ENCODE assay signal across 27 cellular contexts in genomic region chr17:12850996-12851395, GRCh38.
"Had no signal": no experiment of that assay in that cellular context is flagged by ENCODE, and none has a peak within 500 bp of the region (broad histone marks: within the 10 kb centered on the region; RNA-seq: fewer than 3 reads in every experiment).

No MANE protein-coding gene starts in this region.

- H3K4me1 ChIP-seq: pancreas, psoas muscle, right lobe of liver, sigmoid colon, thyroid gland, tibial nerve, upper lobe of left lung had no signal

- H3K4me1 Mint-ChIP-seq: naive thymus-derived CD8-positive, alpha-beta T cell; nephron progenitor cell; neural crest cell; stimulated activated effector memory CD8-positive, alpha-beta T cell treated with anti-CD3 and anti-CD28 coated beads, Interleukin-12 subunit alpha, Interleukin-12 subunit beta, amount 100 ng/mL, for 72 hours; stimulated activated naive B cell treated with anti-CD40 and anti-IgM and Interleukin-4, amounts not matched to agents 10 μg/mL and 1 μg/mL and 100 μg/mL, for 72 hours had no signal

- H3K4me3 Mint-ChIP-seq: naive thymus-derived CD8-positive, alpha-beta T cell; natural killer cell treated with Interleukin-12 subunit alpha and Interleukin-12 subunit beta and Interleukin-15 and Interleukin-18, amount 100 ng/mL, for 72 hours; nephron progenitor cell; neural crest cell; stimulated activated effector memory CD8-positive, alpha-beta T cell treated with anti-CD3 and anti-CD28 coated beads, Interleukin-12 subunit alpha, Interleukin-12 subunit beta, amount 100 ng/mL, for 72 hours; stimulated activated naive B cell treated with anti-CD40 and anti-IgM and Interleukin-4, amounts not matched to agents 10 μg/mL and 1 μg/mL and 100 μg/mL, for 72 hours; stimulated activated naive CD8-positive, alpha-beta T cell treated with anti-CD3 and anti-CD28 coated beads, Interleukin-15, Interleukin-2, amounts not matched to agents 100 ng/mL and 50 ng/mL, for 24 hours had no signal

- H3K36me3 Mint-ChIP-seq: naive thymus-derived CD8-positive, alpha-beta T cell; natural killer cell treated with Interleukin-12 subunit alpha and Interleukin-12 subunit beta and Interleukin-15 and Interleukin-18, amount 100 ng/mL, for 72 hours; stimulated activated effector memory CD8-positive, alpha-beta T cell treated with anti-CD3 and anti-CD28 coated beads, Interleukin-12 subunit alpha, Interleukin-12 subunit beta, amount 100 ng/mL, for 72 hours; stimulated activated naive B cell treated with anti-CD40 and anti-IgM and Interleukin-4, amounts not matched to agents 10 μg/mL and 1 μg/mL and 100 μg/mL, for 72 hours had no signal

- H3K9me3 ChIP-seq: neutrophil, pancreas, psoas muscle, right lobe of liver, sigmoid colon, stomach, thoracic aorta, thyroid gland, tibial nerve, upper lobe of left lung, vagina had no signal

- ATAC-seq: naive thymus-derived CD8-positive, alpha-beta T cell; natural killer cell treated with Interleukin-12 subunit alpha and Interleukin-12 subunit beta and Interleukin-15 and Interleukin-18, amount 100 ng/mL, for 72 hours; pancreas; psoas muscle; right cardiac atrium; right lobe of liver; stimulated activated effector memory CD8-positive, alpha-beta T cell treated with anti-CD3 and anti-CD28 coated beads, Interleukin-12 subunit alpha, Interleukin-12 subunit beta, amount 100 ng/mL, for 72 hours; stimulated activated naive B cell treated with anti-CD40 and anti-IgM and Interleukin-4, amounts not matched to agents 10 μg/mL and 1 μg/mL and 100 μg/mL, for 72 hours had no signal

- H3K27me3 ChIP-seq: neutrophil, pancreas, right lobe of liver, sigmoid colon, stomach, thyroid gland, tibial nerve, upper lobe of left lung, vagina had no signal

- H3K27me3 Mint-ChIP-seq: natural killer cell treated with Interleukin-12 subunit alpha and Interleukin-12 subunit beta and Interleukin-15 and Interleukin-18, amount 100 ng/mL, for 72 hours; progenitor cell of endocrine pancreas; stimulated activated naive B cell treated with anti-CD40 and anti-IgM and Interleukin-4, amounts not matched to agents 10 μg/mL and 1 μg/mL and 100 μg/mL, for 72 hours; stimulated activated naive CD8-positive, alpha-beta T cell treated with anti-CD3 and anti-CD28 coated beads, Interleukin-15, Interleukin-2, amounts not matched to agents 100 ng/mL and 50 ng/mL, for 24 hours had no signal

- DNase-seq: naive thymus-derived CD8-positive, alpha-beta T cell; nephron progenitor cell; pancreas; psoas muscle; right cardiac atrium; right lobe of liver; sigmoid colon; small intestine; stimulated activated CD4-positive, alpha-beta T cell treated with anti-CD3 and anti-CD28 coated beads, Interleukin-15, amount 100 ng/mL, for 24 hours; stimulated activated CD4-positive, alpha-beta T cell treated with anti-CD3 and anti-CD28 coated beads, Interleukin-2, amount 100 ng/mL, for 24 hours; stimulated activated CD4-positive, alpha-beta T cell treated with anti-CD3 and anti-CD28 coated beads, Interleukin-2, amount 100 ng/mL, for 48 hours; stimulated activated CD4-positive, alpha-beta T cell treated with anti-CD3 and anti-CD28 coated beads, Interleukin-4, amount 100 ng/mL, for 24 hours; stimulated activated naive B cell treated with anti-CD40 and anti-IgM and Interleukin-4, amounts not matched to agents 10 μg/mL and 1 μg/mL and 100 μg/mL, for 72 hours; stimulated activated naive CD4-positive, alpha-beta T cell treated with Interleukin-2 at 50 U/mL for 16 hours; stomach; thyroid gland; trophoblast cell had no signal

- H3K4me3 ChIP-seq: pancreas, psoas muscle, right lobe of liver, sigmoid colon, stomach, thoracic aorta, thyroid gland, tibial nerve, upper lobe of left lung, vagina had no signal

- H3K9me3 Mint-ChIP-seq: nephron progenitor cell; stimulated activated naive CD8-positive, alpha-beta T cell treated with anti-CD3 and anti-CD28 coated beads, Interleukin-15, Interleukin-2, amounts not matched to agents 100 ng/mL and 50 ng/mL, for 24 hours had no signal

- H3K27ac ChIP-seq: neutrophil, pancreas, psoas muscle, right lobe of liver, sigmoid colon, stomach, thoracic aorta, thyroid gland, tibial nerve, upper lobe of left lung, vagina had no signal

- H3K36me3 ChIP-seq: neutrophil, pancreas, right lobe of liver, sigmoid colon, stomach, thoracic aorta, thyroid gland, tibial nerve, upper lobe of left lung, vagina had no signal

- H3K27ac Mint-ChIP-seq: naive thymus-derived CD8-positive, alpha-beta T cell; natural killer cell treated with Interleukin-12 subunit alpha and Interleukin-12 subunit beta and Interleukin-15 and Interleukin-18, amount 100 ng/mL, for 72 hours; nephron progenitor cell; progenitor cell of endocrine pancreas; stimulated activated effector memory CD8-positive, alpha-beta T cell treated with anti-CD3 and anti-CD28 coated beads, Interleukin-12 subunit alpha, Interleukin-12 subunit beta, amount 100 ng/mL, for 72 hours; stimulated activated naive B cell treated with anti-CD40 and anti-IgM and Interleukin-4, amounts not matched to agents 10 μg/mL and 1 μg/mL and 100 μg/mL, for 72 hours; stimulated activated naive CD8-positive, alpha-beta T cell treated with anti-CD3 and anti-CD28 coated beads, Interleukin-15, Interleukin-2, amounts not matched to agents 100 ng/mL and 50 ng/mL, for 24 hours had no signal
